In the genomic region with DNA sequence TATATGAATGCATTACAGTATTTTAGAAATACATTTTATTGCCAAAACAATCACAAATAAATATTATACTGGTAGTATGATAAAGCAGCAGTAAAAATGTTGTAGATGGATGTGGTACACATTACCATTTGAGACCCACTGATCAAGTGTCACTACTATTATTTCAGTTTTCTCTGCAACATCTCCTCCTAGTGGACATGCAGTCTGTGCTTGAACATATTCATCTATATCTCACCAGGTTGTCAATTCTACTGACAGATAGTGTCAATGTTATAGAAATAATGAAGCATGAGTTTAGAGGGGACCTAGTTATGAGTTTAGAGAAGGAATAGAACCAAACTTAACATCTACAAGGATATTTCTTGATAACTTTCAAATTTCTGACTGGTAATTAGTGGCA, we compare ENCODE assay signal across 9 cellular contexts. TPM values are rescaled to one million over a fixed set of nuclear protein-coding genes. Genes with fewer than 3 reads are reported as not detected.
DNase-seq lines count a peak whose midpoint lies in the region; ATAC-seq and TF ChIP-seq lines count a peak whose summit lies in the region.
"Had no signal": no experiment of that assay in that cellular context is flagged by ENCODE, and none has a peak within 500 bp of the region (broad histone marks: within the 10 kb centered on the region; RNA-seq: fewer than 3 reads in every experiment).

No MANE protein-coding gene starts in this region.

- no peak overlapping the region for H3K9ac ChIP-seq in parathyroid adenoma

- H3K9me3 ChIP-seq in parathyroid adenoma (ENCODE audit: control insufficient read depth, low read length), result no peaks in the 10 kb centered on the region

- H3K4me3 ChIP-seq in choroid plexus epithelial cell (ENCODE audit: low read depth, low read length) (no peak overlapping the region), parathyroid adenoma (ENCODE audit: low read depth, low read length) (no peak overlapping the region)

- H3K4me1 ChIP-seq in parathyroid adenoma, result no peaks in the 10 kb centered on the region

- H3K4me2 ChIP-seq in parathyroid adenoma (ENCODE audit: low read length), result no peak overlapping the region

- no peak for ATAC-seq in HG03280 (IDR thresholded peaks at IDR 0.05; ENCODE audit: unreplicated experiment)
- ATAC-seq in GM18520 (IDR thresholded peaks at IDR 0.05; ENCODE audit: unreplicated experiment), result no peak
- no peak for ATAC-seq in HG03196 (IDR thresholded peaks at IDR 0.05; ENCODE audit: unreplicated experiment)
- ATAC-seq: left cardiac atrium had no signal

- DNase-seq in NCI-H1694 (lab: John Stamatoyannopoulos, UW), result peak; percentile 25
- DNase-seq in NCI-H1694 treated with DMSO at 0.1 percent for 48 hours (lab: John Stamatoyannopoulos, UW), result no peak
- DNase-seq in M059J (ENCODE audit: low read depth), result peak; percentile 17
- DNase-seq in choroid plexus epithelial cell (ENCODE audit: low read depth), result peak; percentile 48
- DNase-seq: left cardiac atrium had no signal

- no peaks in the 10 kb centered on the region for H3K79me2 ChIP-seq in parathyroid adenoma

- H3K36me3 ChIP-seq in parathyroid adenoma (ENCODE audit: control insufficient read depth, insufficient read depth, low read length), result no peaks in the 10 kb centered on the region

- no peaks in the 10 kb centered on the region for H3K27me3 ChIP-seq in parathyroid adenoma (ENCODE audit: control insufficient read depth, insufficient read depth, low read length)

- H3K27ac ChIP-seq in parathyroid adenoma, result no peak overlapping the region

- TF ChIP-seq CTCF in choroid plexus epithelial cell (conservative IDR thresholded peaks at IDR 0.05; ENCODE audit: low read depth, low read length), result peak; percentile 62
- TF ChIP-seq CTCF in parathyroid adenoma (IDR thresholded peaks at IDR 0.05), result peak; percentile 53

- no peak overlapping the region for H2AFZ ChIP-seq in parathyroid adenoma

RNA-seq across cellular contexts. Expression of gene ELOVL7, which starts 39.2 kb away (rescaled TPM):
- 7.1 and 8.0 TPM in 2 replicates for total RNA-seq in M059J (2014; rRNA removed; shearing (Covaris generic))
